ENCODE assay signal across 8 cellular contexts in the genomic region with DNA sequence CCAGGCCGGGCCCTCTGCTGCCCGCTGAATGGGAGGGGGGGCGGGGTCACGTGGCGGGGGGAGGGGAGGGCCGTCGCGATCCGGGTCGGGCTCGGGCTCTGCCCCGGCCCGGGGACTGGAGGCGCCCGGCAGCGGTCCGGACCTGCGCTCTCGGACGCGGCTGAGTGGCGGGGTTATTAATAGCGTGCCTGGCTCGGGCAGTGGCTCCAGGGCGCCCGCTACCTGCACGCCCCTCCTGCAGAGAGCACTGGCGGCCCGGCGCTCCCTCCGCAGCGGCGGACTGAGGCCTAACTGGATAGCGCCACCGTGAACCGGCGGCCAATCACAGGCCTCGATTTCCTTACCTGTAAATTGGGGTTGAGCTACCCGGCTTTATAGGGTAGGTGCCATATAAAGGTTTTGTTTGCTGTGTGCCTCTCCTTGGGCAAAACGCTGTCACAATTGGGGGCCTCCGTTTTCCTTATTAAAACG. TPM values are rescaled to one million over a fixed set of nuclear protein-coding genes. Genes with fewer than 3 reads are reported as not detected.
DNase-seq lines count a peak whose midpoint lies in the region; ATAC-seq and TF ChIP-seq lines count a peak whose summit lies in the region.

No MANE protein-coding gene starts in this region.

- CTCF ChIA-PET in MCF 10A (lab: Yijun Ruan, JAX) = interaction anchor here (0.6 to 1.4 kb wide), 9 partner anchors 7 to 618 kb away, joined by 3 to 6 read pairs (median 3); no protein-coding TSS in a partner anchor

- H3K4me3 Mint-ChIP-seq in MCF 10A (ENCODE audit: unreplicated experiment) = peak overlapping the region; percentile 53

- H3K36me3 ChIP-seq in HUES48 (ENCODE audit: control insufficient read depth, insufficient read depth, low read length) = no peaks in the 10 kb centered on the region
- no peaks in the 10 kb centered on the region for H3K36me3 ChIP-seq in spleen

- no peaks in the 10 kb centered on the region for H3K9me3 ChIP-seq in HUES48 (ENCODE audit: control insufficient read depth, insufficient read depth, low read length)
- no peaks in the 10 kb centered on the region for H3K9me3 ChIP-seq in spleen

- intact Hi-C loops in MCF 10A (cut with micrococcal nuclease) = loop anchor here (2.0 kb wide), 1 partner anchor 27 kb away; no protein-coding TSS in a partner anchor
- intact Hi-C loops in spleen (cut with DNase I; ENCODE audit: low total_unique reads) = no loop called here

- BruUV-seq in MCF 10A (replicated peaks; lab: Mats Ljungman, UMichigan) = no TSS peak

- DNase-seq in C1 segment of cervical spinal cord (lab: John Stamatoyannopoulos, UW) = peak in 10 of 14 donors; percentile 26 to 74 (median 47)
- peak; percentile 49 for DNase-seq in MCF 10A (ENCODE audit: unreplicated experiment)
- peak; percentile 81 for DNase-seq in iPS-NIHi7 (ENCODE audit: extremely low spot score)
- DNase-seq in spleen = peak; percentile 87
- no peak for DNase-seq in inferior parietal cortex (ENCODE audit: extremely low spot score)

- peak overlapping the region; percentile 58; the same call in 1 of the 2 replicates for H3K9ac ChIP-seq in HUES48 (ENCODE audit: low read depth, low read length)

- TF ChIP-seq POLR2A in spleen (IDR thresholded peaks at IDR 0.05) = no peak

- H3K4me1 Mint-ChIP-seq in MCF 10A (ENCODE audit: insufficient read depth, unreplicated experiment) = peaks cover 32% of the 10 kb centered on the region

- no peaks in the 10 kb centered on the region for H3K27me3 Mint-ChIP-seq in MCF 10A (ENCODE audit: insufficient read depth, unreplicated experiment)

- no peak overlapping the region for H3K27ac Mint-ChIP-seq in MCF 10A (ENCODE audit: low read depth, unreplicated experiment)

- H3K4me3 ChIP-seq in HUES48 (ENCODE audit: low read depth, low read length) (peak overlapping the region; percentile 60), spleen (peak overlapping the region; percentile 16 to 69 (median 40))

- ATAC-seq in GM21717 (IDR thresholded peaks at IDR 0.05; ENCODE audit: unreplicated experiment) (no peak), HG03442 (IDR thresholded peaks at IDR 0.05; ENCODE audit: unreplicated experiment) (no peak)

- no peaks in the 10 kb centered on the region for H3K36me3 Mint-ChIP-seq in MCF 10A (ENCODE audit: insufficient read depth, unreplicated experiment)

- POLR2A ChIA-PET in MCF 10A (lab: Yijun Ruan, JAX) = interaction anchor here (0.9 to 2.7 kb wide), 7 partner anchors 9 to 110 kb away, joined by 3 to 9 read pairs (median 5); no protein-coding TSS in a partner anchor

- 8 to 24% (median 10%) methylated on average over 16 to 42 of the region's 42 CpGs for WGBS in spleen, 5 donors

- no peaks in the 10 kb centered on the region for H3K27me3 ChIP-seq in HUES48 (ENCODE audit: control insufficient read depth, insufficient read depth, low read length)
- H3K27me3 ChIP-seq in spleen (replicated peaks in 1 of 7) = peaks cover 0 to 15% (median 0%) of the 10 kb centered on the region in 7 donors

- H3K4me1 ChIP-seq in HUES48 (ENCODE audit: control insufficient read depth, insufficient read depth, low read length) (peaks cover 46% of the 10 kb centered on the region), spleen (peaks cover 51 to 100% (median 84%) of the 10 kb centered on the region in 6 donors)

- no peak for TF ChIP-seq CTCF in MCF 10A (IDR thresholded peaks at IDR 0.05; ENCODE audit: unreplicated experiment)
- TF ChIP-seq CTCF in spleen (IDR thresholded peaks at IDR 0.05 in 8 of 11, conservative IDR thresholded peaks at IDR 0.05 in 3 of 11) = peak in 1 of 11 experiments; percentile 6

- H3K27ac ChIP-seq in HUES48 (ENCODE audit: low read depth, low read length) (peak overlapping the region; percentile 94), spleen (peak overlapping the region; percentile 21 to 96 (median 84))

- no peaks in the 10 kb centered on the region for H3K9me3 Mint-ChIP-seq in MCF 10A (ENCODE audit: unreplicated experiment)

RNA-seq across cellular contexts. Expression of gene AHDC1, which starts 28.0 kb away (rescaled TPM):
- total RNA-seq in MCF 10A (2022) = 18.4 and 25.2 TPM in 2 replicates
- 100 to 1,000 TPM in 1 of 7 donors, 10 to 100 TPM in 6; 35.1 to 104 (median 54.6) TPM for total RNA-seq in spleen
- polyA plus RNA-seq in spleen = 10 to 100 TPM in 1 of 3 donors, 1 to 10 TPM in 2; 3.2 to 24.2 (median 4.3) TPM

RNA-seq across cellular contexts. Expression of gene FGR, which starts 59.1 kb away (rescaled TPM):
- total RNA-seq in MCF 10A (2022) = not detected in 2 replicates
- total RNA-seq in spleen = 100 to 1,000 TPM in 6 of 7 donors, 10 to 100 TPM in 1; 90.5 to 249 (median 134) TPM
- polyA plus RNA-seq in spleen = 10 to 100 TPM; 44.7 to 94.2 (median 78.6) TPM

Comparison
In these comparisons a context has a peak if more than half of its experiments do, and no peak if none do; other contexts are left out.
1. RNA of gene FGR, which starts 59.1 kb away (total RNA-seq): 90.5 to 249 TPM in spleen; not detected in MCF 10A; every median in the first group is over 10 times any median in the second.